In genomic region chr21:20030390-20030789, GRCh38 we compare ENCODE assay signal across 16 cellular contexts.
"Had no signal": no experiment of that assay in that cellular context is flagged by ENCODE, and none has a peak within 500 bp of the region (broad histone marks: within the 10 kb centered on the region; RNA-seq: fewer than 3 reads in every experiment).

No MANE protein-coding gene starts in this region.

- H3K4me1 ChIP-seq: gastrocnemius medialis, spleen, tibial nerve had no signal

- DNase-seq: caudate nucleus; effector CD4-positive, alpha-beta T cell; endodermal cell; gastrocnemius medialis; immature natural killer cell; left colon; natural killer cell; nucleus accumbens; ovary; spleen; stimulated activated CD4-positive, alpha-beta T cell treated with anti-CD3 and anti-CD28 coated beads, Interleukin-15, amount 100 ng/mL, for 24 hours; stimulated activated CD4-positive, alpha-beta T cell treated with anti-CD3 and anti-CD28 coated beads, Interleukin-1b, Interleukin-23, amount 100 ng/mL, for 48 hours; stimulated activated CD4-positive, alpha-beta T cell treated with anti-CD3 and anti-CD28 coated beads, Interleukin-4, amount 100 ng/mL, for 24 hours had no signal

- H3K4me3 ChIP-seq: coronary artery, gastrocnemius medialis, ovary, spleen, tibial nerve had no signal

- ATAC-seq: gastrocnemius medialis; left colon; natural killer cell; stimulated activated memory B cell treated with anti-CD40 and anti-IgM and Interleukin-4, amounts not matched to agents 10 μg/mL and 1 μg/mL and 100 μg/mL, for 72 hours had no signal

- H3K9me3 ChIP-seq: gastrocnemius medialis, ovary, tibial nerve had no signal

- H3K36me3 ChIP-seq: gastrocnemius medialis, ovary, spleen, tibial nerve had no signal

- H3K27me3 ChIP-seq: gastrocnemius medialis, ovary, spleen, tibial nerve had no signal

- H3K27ac ChIP-seq: coronary artery, gastrocnemius medialis, ovary, spleen, tibial nerve had no signal
